8 cellular contexts compared by ENCODE assay signal in the genomic region with DNA sequence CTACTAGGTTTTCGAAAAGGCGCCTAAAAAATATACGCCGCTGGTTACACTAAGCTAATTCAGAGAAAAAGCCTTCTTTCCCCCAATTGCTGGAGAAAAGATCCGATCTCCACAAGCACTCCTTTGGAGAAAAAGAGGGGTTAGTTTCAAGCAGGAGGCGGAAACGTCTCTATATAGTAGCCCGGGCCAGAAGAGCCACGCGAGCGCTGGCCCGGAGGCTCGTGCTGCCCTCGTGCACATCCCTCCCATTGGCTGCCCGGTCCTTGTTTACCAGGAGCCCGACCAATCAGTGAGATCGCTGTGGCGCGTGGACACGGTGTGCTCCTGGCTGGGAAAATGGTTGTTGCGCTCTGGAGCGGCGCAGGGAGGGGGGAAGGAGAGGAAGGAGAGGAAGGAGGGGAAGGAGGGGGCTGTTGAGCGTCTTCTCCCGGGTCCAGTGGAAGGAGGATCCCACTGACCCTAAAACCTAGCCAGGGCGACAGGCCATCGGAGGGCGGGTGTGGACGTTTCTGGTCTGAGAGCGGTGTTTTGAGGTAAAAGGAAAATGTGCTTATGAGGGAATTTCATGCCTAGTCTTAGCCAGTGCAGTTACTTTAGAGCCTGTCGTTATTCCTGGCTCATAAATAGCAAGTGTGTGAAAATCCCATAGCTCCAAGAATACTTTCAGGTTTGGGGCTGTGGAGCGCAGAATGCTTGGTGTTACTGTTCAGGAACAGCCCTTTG. TPM values are rescaled to one million over a fixed set of nuclear protein-coding genes. Genes with fewer than 3 reads are reported as not detected.
DNase-seq lines count a peak whose midpoint lies in the region; ATAC-seq and TF ChIP-seq lines count a peak whose summit lies in the region.

Gene TXNIP (minus strand): TSS at position 147 of the 723 bp plus-strand sequence. CDS start 313 bp downstream, outside the sequence.

- DNase-seq in DMS153 (lab: John Stamatoyannopoulos, UW): peak; percentile 99
- DNase-seq in KG1 (lab: John Stamatoyannopoulos, UW): peak; percentile 77
- DNase-seq in activated T-cell treated with anti-CD3 and anti-CD28 coated beads, Interleukin-2, amount 50 U/mL, for 1 hour: peak; percentile 84
- peak; percentile 82 for DNase-seq in epithelial cell of prostate (ENCODE audit: low read depth, low spot score)
- DNase-seq in stimulated activated CD8-positive, alpha-beta memory T cell treated with anti-CD3 and anti-CD28 coated beads, Interleukin-2, amount 100 ng/mL, for 48 hours (ENCODE audit: low read depth in 2 of 2): peak; percentile 86 to 92

- no peaks in the 10 kb centered on the region for H3K27me3 ChIP-seq in mononuclear cell (ENCODE audit: insufficient read depth, low read length)

- peaks cover 70% of the 10 kb centered on the region for H3K4me1 ChIP-seq in mononuclear cell (ENCODE audit: insufficient read depth, low read length)

- no peaks in the 10 kb centered on the region for H3K9me3 ChIP-seq in mononuclear cell (ENCODE audit: low read depth, low read length)

- peak within 1 kb of the TSS; percentile 100 for H3K4me3 ChIP-seq in mononuclear cell (ENCODE audit: low read length)

- peak; percentile 95 for ATAC-seq in GM21619 (IDR thresholded peaks at IDR 0.05; ENCODE audit: unreplicated experiment)

- peak within 1 kb of the TSS; percentile 86 for H3K27ac ChIP-seq in epithelial cell of prostate

TF ChIP-seq in PFSK-1, 5 proteins besides CTCF, POLR2A, EP300 and RAD21:
- TF ChIP-seq SIN3A (IDR thresholded peaks at IDR 0.05; ENCODE audit: borderline replicate concordance, insufficient read depth, low read length) (peak; percentile 91; the same call in 1 of the 2 replicates), FOXP2 (optimal IDR thresholded peaks at IDR 0.05; ENCODE audit: borderline replicate concordance, extremely low read depth, extremely low read length, insufficient read depth) (peak; percentile 99), TAF1 (IDR thresholded peaks at IDR 0.05; ENCODE audit: borderline replicate concordance, insufficient read depth, low read length) (peak; percentile 76; the same call in 1 of the 2 replicates), POLR2AphosphoS5 (IDR thresholded peaks at IDR 0.05; ENCODE audit: low read depth, low read length) (peak; percentile 94)
- TF ChIP-seq, protein P1, sequence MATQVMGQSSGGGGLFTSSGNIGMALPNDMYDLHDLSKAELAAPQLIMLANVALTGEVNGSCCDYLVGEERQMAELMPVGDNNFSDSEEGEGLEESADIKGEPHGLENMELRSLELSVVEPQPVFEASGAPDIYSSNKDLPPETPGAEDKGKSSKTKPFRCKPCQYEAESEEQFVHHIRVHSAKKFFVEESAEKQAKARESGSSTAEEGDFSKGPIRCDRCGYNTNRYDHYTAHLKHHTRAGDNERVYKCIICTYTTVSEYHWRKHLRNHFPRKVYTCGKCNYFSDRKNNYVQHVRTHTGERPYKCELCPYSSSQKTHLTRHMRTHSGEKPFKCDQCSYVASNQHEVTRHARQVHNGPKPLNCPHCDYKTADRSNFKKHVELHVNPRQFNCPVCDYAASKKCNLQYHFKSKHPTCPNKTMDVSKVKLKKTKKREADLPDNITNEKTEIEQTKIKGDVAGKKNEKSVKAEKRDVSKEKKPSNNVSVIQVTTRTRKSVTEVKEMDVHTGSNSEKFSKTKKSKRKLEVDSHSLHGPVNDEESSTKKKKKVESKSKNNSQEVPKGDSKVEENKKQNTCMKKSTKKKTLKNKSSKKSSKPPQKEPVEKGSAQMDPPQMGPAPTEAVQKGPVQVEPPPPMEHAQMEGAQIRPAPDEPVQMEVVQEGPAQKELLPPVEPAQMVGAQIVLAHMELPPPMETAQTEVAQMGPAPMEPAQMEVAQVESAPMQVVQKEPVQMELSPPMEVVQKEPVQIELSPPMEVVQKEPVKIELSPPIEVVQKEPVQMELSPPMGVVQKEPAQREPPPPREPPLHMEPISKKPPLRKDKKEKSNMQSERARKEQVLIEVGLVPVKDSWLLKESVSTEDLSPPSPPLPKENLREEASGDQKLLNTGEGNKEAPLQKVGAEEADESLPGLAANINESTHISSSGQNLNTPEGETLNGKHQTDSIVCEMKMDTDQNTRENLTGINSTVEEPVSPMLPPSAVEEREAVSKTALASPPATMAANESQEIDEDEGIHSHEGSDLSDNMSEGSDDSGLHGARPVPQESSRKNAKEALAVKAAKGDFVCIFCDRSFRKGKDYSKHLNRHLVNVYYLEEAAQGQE (IDR thresholded peaks at IDR 0.05; ENCODE audit: insufficient read depth in 1 of 2, low read depth in 2 of 2, low read length in 2 of 2): no peak; a peak in 1 of 4 replicates
TF ChIP-seq in PFSK-1: peak in this region for 4.

RNA-seq across cellular contexts. Expression of gene TXNIP, which starts in this region (rescaled TPM):
- 0.38 TPM for polyA plus RNA-seq in PFSK-1 (2012; ENCODE audit: insufficient read length, low read depth)
- total RNA-seq in mononuclear cell: 2,317 TPM

Comparison
In these comparisons a context has a peak if more than half of its experiments do, and no peak if none do; other contexts are left out.
1. Peak in every context shown above with its lines: DNase-seq, ATAC-seq, H3K4me3 ChIP-seq and H3K27ac ChIP-seq.